Comparison of ENCODE assay signal across 1 cellular context in the genomic region with DNA sequence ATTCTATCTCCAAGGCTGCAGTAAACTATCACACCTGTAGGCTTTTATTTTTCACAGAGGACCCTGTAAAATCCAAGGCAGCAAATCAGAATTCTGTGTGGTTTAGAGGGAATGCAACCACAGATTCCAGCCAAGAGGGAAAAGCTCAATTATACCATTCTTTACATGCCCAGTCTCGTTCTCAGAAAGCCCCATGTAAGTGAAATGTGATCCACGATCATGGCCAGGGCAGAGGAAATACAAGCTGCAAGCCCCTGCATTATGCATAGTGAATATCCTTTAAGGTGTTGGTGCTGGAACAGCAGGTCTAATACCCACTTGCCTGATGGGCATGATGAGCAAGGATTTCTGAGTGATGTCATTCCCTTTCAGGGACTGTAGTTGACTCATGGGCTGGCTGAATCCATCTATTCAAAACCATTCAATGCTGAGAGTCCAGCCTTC.
TF ChIP-seq lines count a peak whose summit lies in the region.

No MANE protein-coding gene starts in this region.

TF ChIP-seq in GM23338, 12 proteins besides CTCF, POLR2A, EP300 and RAD21 (continued from another document):
- TF ChIP-seq ETS1 (IDR thresholded peaks at IDR 0.05) (no peak), EZH2 (IDR thresholded peaks at IDR 0.05; ENCODE audit: low read depth, unreplicated experiment) (no peak), ZNF331 (CRISPR knock-in tag; IDR thresholded peaks at IDR 0.05; ENCODE audit: low read depth) (no peak), NANOG (IDR thresholded peaks at IDR 0.05; ENCODE audit: borderline replicate concordance) (no peak), ZNF114 (CRISPR knock-in tag; IDR thresholded peaks at IDR 0.05) (no peak), POLR2AphosphoS5 (IDR thresholded peaks at IDR 0.05; ENCODE audit: low read depth) (no peak), CREB1 (CRISPR knock-in tag; IDR thresholded peaks at IDR 0.05; ENCODE audit: low read depth) (no peak), JUNB (IDR thresholded peaks at IDR 0.05; ENCODE audit: unreplicated experiment) (no peak), EZH2phosphoT487 (IDR thresholded peaks at IDR 0.05; ENCODE audit: unreplicated experiment) (no peak)
- TF ChIP-seq, protein P1, sequence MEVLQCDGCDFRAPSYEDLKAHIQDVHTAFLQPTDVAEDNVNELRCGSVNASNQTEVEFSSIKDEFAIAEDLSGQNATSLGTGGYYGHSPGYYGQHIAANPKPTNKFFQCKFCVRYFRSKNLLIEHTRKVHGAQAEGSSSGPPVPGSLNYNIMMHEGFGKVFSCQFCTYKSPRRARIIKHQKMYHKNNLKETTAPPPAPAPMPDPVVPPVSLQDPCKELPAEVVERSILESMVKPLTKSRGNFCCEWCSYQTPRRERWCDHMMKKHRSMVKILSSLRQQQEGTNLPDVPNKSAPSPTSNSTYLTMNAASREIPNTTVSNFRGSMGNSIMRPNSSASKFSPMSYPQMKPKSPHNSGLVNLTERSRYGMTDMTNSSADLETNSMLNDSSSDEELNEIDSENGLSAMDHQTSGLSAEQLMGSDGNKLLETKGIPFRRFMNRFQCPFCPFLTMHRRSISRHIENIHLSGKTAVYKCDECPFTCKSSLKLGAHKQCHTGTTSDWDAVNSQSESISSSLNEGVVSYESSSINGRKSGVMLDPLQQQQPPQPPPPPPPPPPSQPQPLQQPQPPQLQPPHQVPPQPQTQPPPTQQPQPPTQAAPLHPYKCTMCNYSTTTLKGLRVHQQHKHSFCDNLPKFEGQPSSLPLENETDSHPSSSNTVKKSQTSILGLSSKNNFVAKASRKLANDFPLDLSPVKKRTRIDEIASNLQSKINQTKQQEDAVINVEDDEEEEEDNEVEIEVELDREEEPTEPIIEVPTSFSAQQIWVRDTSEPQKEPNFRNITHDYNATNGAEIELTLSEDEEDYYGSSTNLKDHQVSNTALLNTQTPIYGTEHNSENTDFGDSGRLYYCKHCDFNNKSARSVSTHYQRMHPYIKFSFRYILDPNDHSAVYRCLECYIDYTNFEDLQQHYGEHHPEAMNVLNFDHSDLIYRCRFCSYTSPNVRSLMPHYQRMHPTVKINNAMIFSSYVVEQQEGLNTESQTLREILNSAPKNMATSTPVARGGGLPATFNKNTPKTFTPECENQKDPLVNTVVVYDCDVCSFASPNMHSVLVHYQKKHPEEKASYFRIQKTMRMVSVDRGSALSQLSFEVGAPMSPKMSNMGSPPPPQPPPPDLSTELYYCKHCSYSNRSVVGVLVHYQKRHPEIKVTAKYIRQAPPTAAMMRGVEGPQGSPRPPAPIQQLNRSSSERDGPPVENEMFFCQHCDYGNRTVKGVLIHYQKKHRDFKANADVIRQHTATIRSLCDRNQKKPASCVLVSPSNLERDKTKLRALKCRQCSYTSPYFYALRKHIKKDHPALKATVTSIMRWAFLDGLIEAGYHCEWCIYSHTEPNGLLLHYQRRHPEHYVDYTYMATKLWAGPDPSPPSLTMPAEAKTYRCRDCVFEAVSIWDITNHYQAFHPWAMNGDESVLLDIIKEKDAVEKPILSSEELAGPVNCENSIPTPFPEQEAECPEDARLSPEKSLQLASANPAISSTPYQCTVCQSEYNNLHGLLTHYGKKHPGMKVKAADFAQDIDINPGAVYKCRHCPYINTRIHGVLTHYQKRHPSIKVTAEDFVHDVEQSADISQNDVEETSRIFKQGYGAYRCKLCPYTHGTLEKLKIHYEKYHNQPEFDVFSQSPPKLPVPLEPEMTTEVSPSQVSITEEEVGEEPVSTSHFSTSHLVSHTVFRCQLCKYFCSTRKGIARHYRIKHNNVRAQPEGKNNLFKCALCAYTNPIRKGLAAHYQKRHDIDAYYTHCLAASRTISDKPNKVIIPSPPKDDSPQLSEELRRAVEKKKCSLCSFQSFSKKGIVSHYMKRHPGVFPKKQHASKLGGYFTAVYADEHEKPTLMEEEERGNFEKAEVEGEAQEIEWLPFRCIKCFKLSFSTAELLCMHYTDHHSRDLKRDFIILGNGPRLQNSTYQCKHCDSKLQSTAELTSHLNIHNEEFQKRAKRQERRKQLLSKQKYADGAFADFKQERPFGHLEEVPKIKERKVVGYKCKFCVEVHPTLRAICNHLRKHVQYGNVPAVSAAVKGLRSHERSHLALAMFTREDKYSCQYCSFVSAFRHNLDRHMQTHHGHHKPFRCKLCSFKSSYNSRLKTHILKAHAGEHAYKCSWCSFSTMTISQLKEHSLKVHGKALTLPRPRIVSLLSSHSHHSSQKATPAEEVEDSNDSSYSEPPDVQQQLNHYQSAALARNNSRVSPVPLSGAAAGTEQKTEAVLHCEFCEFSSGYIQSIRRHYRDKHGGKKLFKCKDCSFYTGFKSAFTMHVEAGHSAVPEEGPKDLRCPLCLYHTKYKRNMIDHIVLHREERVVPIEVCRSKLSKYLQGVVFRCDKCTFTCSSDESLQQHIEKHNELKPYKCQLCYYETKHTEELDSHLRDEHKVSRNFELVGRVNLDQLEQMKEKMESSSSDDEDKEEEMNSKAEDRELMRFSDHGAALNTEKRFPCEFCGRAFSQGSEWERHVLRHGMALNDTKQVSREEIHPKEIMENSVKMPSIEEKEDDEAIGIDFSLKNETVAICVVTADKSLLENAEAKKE (CRISPR knock-in tag; IDR thresholded peaks at IDR 0.05): no peak
